34 cellular contexts compared by ENCODE assay signal in the genomic region with DNA sequence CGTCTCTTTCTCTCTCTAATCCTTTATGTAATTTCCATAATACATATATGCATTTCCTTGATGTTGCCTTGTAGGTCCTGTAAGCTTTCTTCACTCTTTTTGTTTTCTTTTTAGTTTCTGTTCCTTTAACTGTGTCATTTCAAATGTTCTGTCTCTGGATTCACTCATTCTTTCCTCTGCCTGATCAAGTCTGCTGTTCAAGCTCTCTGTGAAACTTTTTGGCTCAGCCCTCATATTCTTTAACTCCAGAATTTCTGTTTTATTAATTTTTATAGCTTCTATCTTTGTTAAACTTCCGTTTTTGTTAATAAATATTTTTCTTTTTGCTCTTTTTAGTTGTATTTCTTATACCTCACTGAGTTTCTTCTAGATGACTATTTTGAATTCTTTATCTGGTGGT.
"Had no signal": no experiment of that assay in that cellular context is flagged by ENCODE, and none has a peak within 500 bp of the region (broad histone marks: within the 10 kb centered on the region; RNA-seq: fewer than 3 reads in every experiment).

No MANE protein-coding gene starts in this region.

- H3K27me3 ChIP-seq: MG63 had no signal

- DNase-seq: Karpas-422, Kasumi-1, MG63, MM.1S, MV-4-11, NCI-H1048, NCI-H1092, NCI-H1092 treated with DMSO at 0.1 percent for 48 hours, NCI-H1105, NCI-H1105 treated with DMSO at 0.1 percent for 48 hours, NCI-H1417, NCI-H1417 treated with DMSO at 0.1 percent for 48 hours, NCI-H1436, NCI-H1436 treated with DMSO at 0.1 percent for 48 hours, NCI-H146, NCI-H1694, NCI-H1694 treated with DMSO at 0.1 percent for 48 hours, NCI-H187, NCI-H187 treated with DMSO at 0.1 percent for 48 hours, NCI-H1930, NCI-H2029, NCI-H2029 treated with DMSO at 0.1 percent for 48 hours, NCI-H2081, NCI-H2081 treated with DMSO at 0.1 percent for 48 hours, NCI-H2107, NCI-H2171, NCI-H2171 treated with DMSO at 0.1 percent for 48 hours, NCI-H2227 treated with DMSO at 0.1 percent for 48 hours, NCI-H226, NCI-H345, NCI-H446, NCI-H446 treated with DMSO at 0.1 percent for 48 hours, NCI-H510A, NCI-H510A treated with DMSO at 0.1 percent for 48 hours had no signal

- H3K9me3 ChIP-seq: MG63 had no signal

- H3K4me3 ChIP-seq: MG63 had no signal

- H3K36me3 ChIP-seq: MG63 had no signal
